Comparison of ENCODE assay signal across 1 cellular context in the genomic region with DNA sequence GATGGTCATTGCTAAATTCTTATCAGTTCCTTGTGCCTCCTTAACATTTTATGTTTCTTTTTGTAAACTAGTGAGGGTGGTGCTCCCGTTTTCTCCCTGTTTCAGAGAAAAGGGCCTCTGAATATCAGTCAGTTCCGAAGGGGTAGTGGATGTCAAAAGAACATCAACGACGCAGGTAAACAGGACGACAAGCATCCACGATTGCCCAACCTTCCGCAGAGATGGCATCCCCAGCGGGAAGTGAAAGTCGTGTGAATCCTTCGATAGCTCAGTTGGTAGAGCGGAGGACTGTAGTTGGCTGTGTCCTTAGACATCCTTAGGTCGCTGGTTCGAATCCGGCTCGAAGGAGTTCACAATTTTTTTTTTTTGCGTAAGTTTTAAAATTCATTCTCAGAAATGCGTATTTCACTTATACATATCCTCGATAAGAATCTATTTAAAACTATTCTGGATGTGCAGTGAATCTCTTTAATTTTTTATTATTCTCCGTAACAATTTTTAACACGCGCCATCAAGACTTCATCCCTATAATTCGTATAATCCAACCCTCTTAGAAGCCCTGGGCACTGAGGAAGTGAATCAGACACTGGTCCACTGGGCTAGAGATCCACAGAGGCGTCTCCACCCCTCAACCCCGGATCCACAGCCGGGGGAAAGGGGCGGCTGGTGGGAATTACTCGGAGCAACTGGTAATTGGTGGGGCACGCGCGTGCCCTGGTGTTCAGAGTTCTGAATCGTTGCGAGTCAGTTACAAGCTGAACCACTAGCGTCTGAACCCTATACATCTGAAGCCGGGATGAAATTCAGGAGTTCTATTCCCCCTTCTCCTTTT.
TF ChIP-seq lines count a peak whose summit lies in the region.

No MANE protein-coding gene starts in this region.

TF ChIP-seq in HepG2, 621 proteins besides CTCF, POLR2A, EP300 and RAD21 (continued from another document and continues in another):
- TF ChIP-seq, protein P1, sequence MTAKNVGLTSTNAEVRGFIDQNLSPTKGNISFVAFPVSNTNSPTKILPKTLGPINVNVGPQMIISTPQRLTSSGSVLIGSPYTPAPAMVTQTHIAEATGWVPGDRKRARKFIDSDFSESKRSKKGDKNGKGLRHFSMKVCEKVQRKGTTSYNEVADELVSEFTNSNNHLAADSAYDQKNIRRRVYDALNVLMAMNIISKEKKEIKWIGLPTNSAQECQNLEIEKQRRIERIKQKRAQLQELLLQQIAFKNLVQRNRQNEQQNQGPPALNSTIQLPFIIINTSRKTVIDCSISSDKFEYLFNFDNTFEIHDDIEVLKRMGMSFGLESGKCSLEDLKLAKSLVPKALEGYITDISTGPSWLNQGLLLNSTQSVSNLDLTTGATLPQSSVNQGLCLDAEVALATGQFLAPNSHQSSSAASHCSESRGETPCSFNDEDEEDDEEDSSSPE (CRISPR knock-in tag; IDR thresholded peaks at IDR 0.05), result peak; percentile 69; the same call in 1 of the 2 replicates
- TF ChIP-seq, protein P2, sequence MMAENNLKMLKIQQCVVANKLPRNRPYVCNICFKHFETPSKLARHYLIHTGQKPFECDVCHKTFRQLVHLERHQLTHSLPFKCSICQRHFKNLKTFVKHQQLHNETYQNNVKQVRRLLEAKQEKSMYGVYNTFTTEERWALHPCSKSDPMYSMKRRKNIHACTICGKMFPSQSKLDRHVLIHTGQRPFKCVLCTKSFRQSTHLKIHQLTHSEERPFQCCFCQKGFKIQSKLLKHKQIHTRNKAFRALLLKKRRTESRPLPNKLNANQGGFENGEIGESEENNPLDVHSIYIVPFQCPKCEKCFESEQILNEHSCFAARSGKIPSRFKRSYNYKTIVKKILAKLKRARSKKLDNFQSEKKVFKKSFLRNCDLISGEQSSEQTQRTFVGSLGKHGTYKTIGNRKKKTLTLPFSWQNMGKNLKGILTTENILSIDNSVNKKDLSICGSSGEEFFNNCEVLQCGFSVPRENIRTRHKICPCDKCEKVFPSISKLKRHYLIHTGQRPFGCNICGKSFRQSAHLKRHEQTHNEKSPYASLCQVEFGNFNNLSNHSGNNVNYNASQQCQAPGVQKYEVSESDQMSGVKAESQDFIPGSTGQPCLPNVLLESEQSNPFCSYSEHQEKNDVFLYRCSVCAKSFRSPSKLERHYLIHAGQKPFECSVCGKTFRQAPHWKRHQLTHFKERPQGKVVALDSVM (CRISPR knock-in tag; IDR thresholded peaks at IDR 0.05), result peak; percentile 31; the same call in 1 of the 2 replicates
- TF ChIP-seq ZNF7 (CRISPR knock-in tag; IDR thresholded peaks at IDR 0.05), result no peak; the same call in 1 of the 2 replicates
- peak; percentile 58; the same call in 1 of the 2 replicates for TF ChIP-seq TBX2 (CRISPR knock-in tag; IDR thresholded peaks at IDR 0.05; ENCODE audit: borderline replicate concordance)
- no peak for TF ChIP-seq IKZF4 (CRISPR knock-in tag; IDR thresholded peaks at IDR 0.05; ENCODE audit: borderline replicate concordance, low read depth, not compliant biosample characterization)
- peak; percentile 30; the same call in 1 of the 2 replicates for TF ChIP-seq ATAD3A (CRISPR knock-in tag; IDR thresholded peaks at IDR 0.05)
- TF ChIP-seq ZNF510 (CRISPR knock-in tag; IDR thresholded peaks at IDR 0.05; ENCODE audit: low read depth), result no peak
- TF ChIP-seq REPIN1 (CRISPR knock-in tag; IDR thresholded peaks at IDR 0.05; ENCODE audit: borderline replicate concordance, low read depth), result peak; percentile 90; the same call in 1 of the 2 replicates
- no peak for TF ChIP-seq BRCA1 (CRISPR knock-in tag; IDR thresholded peaks at IDR 0.05)
- TF ChIP-seq, protein P3, sequence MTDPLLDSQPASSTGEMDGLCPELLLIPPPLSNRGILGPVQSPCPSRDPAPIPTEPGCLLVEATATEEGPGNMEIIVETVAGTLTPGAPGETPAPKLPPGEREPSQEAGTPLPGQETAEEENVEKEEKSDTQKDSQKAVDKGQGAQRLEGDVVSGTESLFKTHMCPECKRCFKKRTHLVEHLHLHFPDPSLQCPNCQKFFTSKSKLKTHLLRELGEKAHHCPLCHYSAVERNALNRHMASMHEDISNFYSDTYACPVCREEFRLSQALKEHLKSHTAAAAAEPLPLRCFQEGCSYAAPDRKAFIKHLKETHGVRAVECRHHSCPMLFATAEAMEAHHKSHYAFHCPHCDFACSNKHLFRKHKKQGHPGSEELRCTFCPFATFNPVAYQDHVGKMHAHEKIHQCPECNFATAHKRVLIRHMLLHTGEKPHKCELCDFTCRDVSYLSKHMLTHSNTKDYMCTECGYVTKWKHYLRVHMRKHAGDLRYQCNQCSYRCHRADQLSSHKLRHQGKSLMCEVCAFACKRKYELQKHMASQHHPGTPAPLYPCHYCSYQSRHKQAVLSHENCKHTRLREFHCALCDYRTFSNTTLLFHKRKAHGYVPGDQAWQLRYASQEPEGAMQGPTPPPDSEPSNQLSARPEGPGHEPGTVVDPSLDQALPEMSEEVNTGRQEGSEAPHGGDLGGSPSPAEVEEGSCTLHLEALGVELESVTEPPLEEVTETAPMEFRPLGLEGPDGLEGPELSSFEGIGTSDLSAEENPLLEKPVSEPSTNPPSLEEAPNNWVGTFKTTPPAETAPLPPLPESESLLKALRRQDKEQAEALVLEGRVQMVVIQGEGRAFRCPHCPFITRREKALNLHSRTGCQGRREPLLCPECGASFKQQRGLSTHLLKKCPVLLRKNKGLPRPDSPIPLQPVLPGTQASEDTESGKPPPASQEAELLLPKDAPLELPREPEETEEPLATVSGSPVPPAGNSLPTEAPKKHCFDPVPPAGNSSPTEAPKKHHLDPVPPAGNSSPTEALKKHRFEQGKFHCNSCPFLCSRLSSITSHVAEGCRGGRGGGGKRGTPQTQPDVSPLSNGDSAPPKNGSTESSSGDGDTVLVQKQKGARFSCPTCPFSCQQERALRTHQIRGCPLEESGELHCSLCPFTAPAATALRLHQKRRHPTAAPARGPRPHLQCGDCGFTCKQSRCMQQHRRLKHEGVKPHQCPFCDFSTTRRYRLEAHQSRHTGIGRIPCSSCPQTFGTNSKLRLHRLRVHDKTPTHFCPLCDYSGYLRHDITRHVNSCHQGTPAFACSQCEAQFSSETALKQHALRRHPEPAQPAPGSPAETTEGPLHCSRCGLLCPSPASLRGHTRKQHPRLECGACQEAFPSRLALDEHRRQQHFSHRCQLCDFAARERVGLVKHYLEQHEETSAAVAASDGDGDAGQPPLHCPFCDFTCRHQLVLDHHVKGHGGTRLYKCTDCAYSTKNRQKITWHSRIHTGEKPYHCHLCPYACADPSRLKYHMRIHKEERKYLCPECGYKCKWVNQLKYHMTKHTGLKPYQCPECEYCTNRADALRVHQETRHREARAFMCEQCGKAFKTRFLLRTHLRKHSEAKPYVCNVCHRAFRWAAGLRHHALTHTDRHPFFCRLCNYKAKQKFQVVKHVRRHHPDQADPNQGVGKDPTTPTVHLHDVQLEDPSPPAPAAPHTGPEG (CRISPR knock-in tag; IDR thresholded peaks at IDR 0.05), result no peak
- TF ChIP-seq ZMYM2 (CRISPR knock-in tag; IDR thresholded peaks at IDR 0.05), result peak; percentile 91
- no peak for TF ChIP-seq MBNL3 (CRISPR knock-in tag; conservative IDR thresholded peaks at IDR 0.05)
- peak; percentile 68 for TF ChIP-seq CREB1 (IDR thresholded peaks at IDR 0.05)
- TF ChIP-seq CREB1 (CRISPR knock-in tag; IDR thresholded peaks at IDR 0.05), result peak; percentile 66
- TF ChIP-seq SOX5 (CRISPR knock-in tag; IDR thresholded peaks at IDR 0.05; ENCODE audit: borderline replicate concordance), result peak; percentile 76; the same call in 1 of the 2 replicates
- TF ChIP-seq, protein P4, sequence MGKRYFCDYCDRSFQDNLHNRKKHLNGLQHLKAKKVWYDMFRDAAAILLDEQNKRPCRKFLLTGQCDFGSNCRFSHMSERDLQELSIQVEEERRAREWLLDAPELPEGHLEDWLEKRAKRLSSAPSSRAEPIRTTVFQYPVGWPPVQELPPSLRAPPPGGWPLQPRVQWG (CRISPR knock-in tag; IDR thresholded peaks at IDR 0.05; ENCODE audit: borderline replicate concordance, low read depth), result no peak
- TF ChIP-seq SALL1 (CRISPR knock-in tag; IDR thresholded peaks at IDR 0.05), result peak; percentile 79
- TF ChIP-seq CBX1 (IDR thresholded peaks at IDR 0.05; ENCODE audit: low read depth), result no peak
- TF ChIP-seq ZNF777 (CRISPR knock-in tag; IDR thresholded peaks at IDR 0.05), result peak; percentile 57; the same call in 1 of the 2 replicates
- TF ChIP-seq ZNF264 (CRISPR knock-in tag; IDR thresholded peaks at IDR 0.05), result no peak; the same call in 1 of the 2 replicates
- TF ChIP-seq SIN3A (IDR thresholded peaks at IDR 0.05; ENCODE audit: borderline replicate concordance, low read depth, low read length), result 0 out of 2 replicates have a peak, but pooled peaks have one; percentile 8
- no peak for TF ChIP-seq GFI1 (CRISPR knock-in tag; IDR thresholded peaks at IDR 0.05; ENCODE audit: borderline replicate concordance)
- TF ChIP-seq, protein P5, sequence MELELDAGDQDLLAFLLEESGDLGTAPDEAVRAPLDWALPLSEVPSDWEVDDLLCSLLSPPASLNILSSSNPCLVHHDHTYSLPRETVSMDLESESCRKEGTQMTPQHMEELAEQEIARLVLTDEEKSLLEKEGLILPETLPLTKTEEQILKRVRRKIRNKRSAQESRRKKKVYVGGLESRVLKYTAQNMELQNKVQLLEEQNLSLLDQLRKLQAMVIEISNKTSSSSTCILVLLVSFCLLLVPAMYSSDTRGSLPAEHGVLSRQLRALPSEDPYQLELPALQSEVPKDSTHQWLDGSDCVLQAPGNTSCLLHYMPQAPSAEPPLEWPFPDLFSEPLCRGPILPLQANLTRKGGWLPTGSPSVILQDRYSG (CRISPR knock-in tag; IDR thresholded peaks at IDR 0.05), result no peak
- TF ChIP-seq NCOA1 (CRISPR knock-in tag; IDR thresholded peaks at IDR 0.05), result 0 out of 2 replicates have a peak, but pooled peaks have one; percentile 56
- TF ChIP-seq CCAR2 (optimal IDR thresholded peaks at IDR 0.05; ENCODE audit: low read depth, low read length), result peak; percentile 61
- TF ChIP-seq, protein P6, sequence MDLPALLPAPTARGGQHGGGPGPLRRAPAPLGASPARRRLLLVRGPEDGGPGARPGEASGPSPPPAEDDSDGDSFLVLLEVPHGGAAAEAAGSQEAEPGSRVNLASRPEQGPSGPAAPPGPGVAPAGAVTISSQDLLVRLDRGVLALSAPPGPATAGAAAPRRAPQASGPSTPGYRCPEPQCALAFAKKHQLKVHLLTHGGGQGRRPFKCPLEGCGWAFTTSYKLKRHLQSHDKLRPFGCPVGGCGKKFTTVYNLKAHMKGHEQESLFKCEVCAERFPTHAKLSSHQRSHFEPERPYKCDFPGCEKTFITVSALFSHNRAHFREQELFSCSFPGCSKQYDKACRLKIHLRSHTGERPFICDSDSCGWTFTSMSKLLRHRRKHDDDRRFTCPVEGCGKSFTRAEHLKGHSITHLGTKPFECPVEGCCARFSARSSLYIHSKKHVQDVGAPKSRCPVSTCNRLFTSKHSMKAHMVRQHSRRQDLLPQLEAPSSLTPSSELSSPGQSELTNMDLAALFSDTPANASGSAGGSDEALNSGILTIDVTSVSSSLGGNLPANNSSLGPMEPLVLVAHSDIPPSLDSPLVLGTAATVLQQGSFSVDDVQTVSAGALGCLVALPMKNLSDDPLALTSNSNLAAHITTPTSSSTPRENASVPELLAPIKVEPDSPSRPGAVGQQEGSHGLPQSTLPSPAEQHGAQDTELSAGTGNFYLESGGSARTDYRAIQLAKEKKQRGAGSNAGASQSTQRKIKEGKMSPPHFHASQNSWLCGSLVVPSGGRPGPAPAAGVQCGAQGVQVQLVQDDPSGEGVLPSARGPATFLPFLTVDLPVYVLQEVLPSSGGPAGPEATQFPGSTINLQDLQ (CRISPR knock-in tag; IDR thresholded peaks at IDR 0.05), result no peak
- no peak for TF ChIP-seq ZNF841 (CRISPR knock-in tag; IDR thresholded peaks at IDR 0.05; ENCODE audit: borderline replicate concordance)
- TF ChIP-seq, protein P7, sequence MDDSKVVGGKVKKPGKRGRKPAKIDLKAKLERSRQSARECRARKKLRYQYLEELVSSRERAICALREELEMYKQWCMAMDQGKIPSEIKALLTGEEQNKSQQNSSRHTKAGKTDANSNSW (CRISPR knock-in tag; IDR thresholded peaks at IDR 0.05; ENCODE audit: borderline replicate concordance), result no peak
- no peak for TF ChIP-seq ZNF549 (CRISPR knock-in tag; IDR thresholded peaks at IDR 0.05)
- TF ChIP-seq, protein P8, sequence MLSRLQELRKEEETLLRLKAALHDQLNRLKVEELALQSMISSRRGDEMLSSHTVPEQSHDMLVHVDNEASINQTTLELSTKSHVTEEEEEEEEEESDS (CRISPR knock-in tag; IDR thresholded peaks at IDR 0.05; ENCODE audit: borderline replicate concordance), result no peak
- TF ChIP-seq, protein P9, sequence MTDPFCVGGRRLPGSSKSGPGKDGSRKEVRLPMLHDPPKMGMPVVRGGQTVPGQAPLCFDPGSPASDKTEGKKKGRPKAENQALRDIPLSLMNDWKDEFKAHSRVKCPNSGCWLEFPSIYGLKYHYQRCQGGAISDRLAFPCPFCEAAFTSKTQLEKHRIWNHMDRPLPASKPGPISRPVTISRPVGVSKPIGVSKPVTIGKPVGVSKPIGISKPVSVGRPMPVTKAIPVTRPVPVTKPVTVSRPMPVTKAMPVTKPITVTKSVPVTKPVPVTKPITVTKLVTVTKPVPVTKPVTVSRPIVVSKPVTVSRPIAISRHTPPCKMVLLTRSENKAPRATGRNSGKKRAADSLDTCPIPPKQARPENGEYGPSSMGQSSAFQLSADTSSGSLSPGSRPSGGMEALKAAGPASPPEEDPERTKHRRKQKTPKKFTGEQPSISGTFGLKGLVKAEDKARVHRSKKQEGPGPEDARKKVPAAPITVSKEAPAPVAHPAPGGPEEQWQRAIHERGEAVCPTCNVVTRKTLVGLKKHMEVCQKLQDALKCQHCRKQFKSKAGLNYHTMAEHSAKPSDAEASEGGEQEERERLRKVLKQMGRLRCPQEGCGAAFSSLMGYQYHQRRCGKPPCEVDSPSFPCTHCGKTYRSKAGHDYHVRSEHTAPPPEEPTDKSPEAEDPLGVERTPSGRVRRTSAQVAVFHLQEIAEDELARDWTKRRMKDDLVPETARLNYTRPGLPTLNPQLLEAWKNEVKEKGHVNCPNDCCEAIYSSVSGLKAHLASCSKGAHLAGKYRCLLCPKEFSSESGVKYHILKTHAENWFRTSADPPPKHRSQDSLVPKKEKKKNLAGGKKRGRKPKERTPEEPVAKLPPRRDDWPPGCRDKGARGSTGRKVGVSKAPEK (CRISPR knock-in tag; IDR thresholded peaks at IDR 0.05; ENCODE audit: borderline replicate concordance), result no peak
- TF ChIP-seq SIN3B (IDR thresholded peaks at IDR 0.05; ENCODE audit: low read length), result no peak
- TF ChIP-seq, protein P10, sequence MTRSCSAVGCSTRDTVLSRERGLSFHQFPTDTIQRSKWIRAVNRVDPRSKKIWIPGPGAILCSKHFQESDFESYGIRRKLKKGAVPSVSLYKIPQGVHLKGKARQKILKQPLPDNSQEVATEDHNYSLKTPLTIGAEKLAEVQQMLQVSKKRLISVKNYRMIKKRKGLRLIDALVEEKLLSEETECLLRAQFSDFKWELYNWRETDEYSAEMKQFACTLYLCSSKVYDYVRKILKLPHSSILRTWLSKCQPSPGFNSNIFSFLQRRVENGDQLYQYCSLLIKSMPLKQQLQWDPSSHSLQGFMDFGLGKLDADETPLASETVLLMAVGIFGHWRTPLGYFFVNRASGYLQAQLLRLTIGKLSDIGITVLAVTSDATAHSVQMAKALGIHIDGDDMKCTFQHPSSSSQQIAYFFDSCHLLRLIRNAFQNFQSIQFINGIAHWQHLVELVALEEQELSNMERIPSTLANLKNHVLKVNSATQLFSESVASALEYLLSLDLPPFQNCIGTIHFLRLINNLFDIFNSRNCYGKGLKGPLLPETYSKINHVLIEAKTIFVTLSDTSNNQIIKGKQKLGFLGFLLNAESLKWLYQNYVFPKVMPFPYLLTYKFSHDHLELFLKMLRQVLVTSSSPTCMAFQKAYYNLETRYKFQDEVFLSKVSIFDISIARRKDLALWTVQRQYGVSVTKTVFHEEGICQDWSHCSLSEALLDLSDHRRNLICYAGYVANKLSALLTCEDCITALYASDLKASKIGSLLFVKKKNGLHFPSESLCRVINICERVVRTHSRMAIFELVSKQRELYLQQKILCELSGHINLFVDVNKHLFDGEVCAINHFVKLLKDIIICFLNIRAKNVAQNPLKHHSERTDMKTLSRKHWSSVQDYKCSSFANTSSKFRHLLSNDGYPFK (CRISPR knock-in tag; IDR thresholded peaks at IDR 0.05; ENCODE audit: borderline replicate concordance), result no peak
- no peak for TF ChIP-seq HES4 (CRISPR knock-in tag; IDR thresholded peaks at IDR 0.05; ENCODE audit: borderline replicate concordance)
- TF ChIP-seq SKI (IDR thresholded peaks at IDR 0.05; ENCODE audit: partially characterized antibody), result peak; percentile 18
